7 cellular contexts compared by ENCODE assay signal in the genomic region with DNA sequence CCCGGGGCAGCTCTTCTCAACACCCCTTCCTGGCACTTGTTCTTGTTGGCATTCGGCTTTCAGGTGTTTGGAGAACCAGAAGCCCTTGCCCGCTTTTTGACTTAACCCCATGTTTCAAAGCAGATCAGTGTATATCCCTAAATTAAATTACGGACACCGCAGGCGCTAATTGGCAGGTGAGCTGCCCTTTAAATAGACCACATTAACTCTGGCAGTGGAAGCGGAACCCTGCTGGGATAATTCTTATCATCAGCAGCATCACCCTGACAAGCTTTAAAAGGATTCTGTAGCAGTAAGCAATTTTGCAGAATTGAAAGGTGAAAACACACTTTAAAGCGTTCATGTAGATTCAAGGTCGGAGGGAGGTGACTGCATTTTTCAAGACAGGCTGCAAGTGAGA.
DNase-seq lines count a peak whose midpoint lies in the region; TF ChIP-seq lines count a peak whose summit lies in the region.
"Not testable (repeated sequence)": the region's sequence is repeated elsewhere in the genome, so short reads cannot be mapped to it uniquely, and the experiment has no call there.

No MANE protein-coding gene starts in this region.

- H3K9me3 ChIP-seq in WERI-Rb-1 (ENCODE audit: severe bottlenecking); parathyroid adenoma (ENCODE audit: control insufficient read depth, low read length): not testable (repeated sequence)

- not testable (repeated sequence) for H3K4me2 ChIP-seq in parathyroid adenoma (ENCODE audit: low read length)

- not testable (repeated sequence) for H3K27ac ChIP-seq in WERI-Rb-1
- peak overlapping the region; percentile 74 for H3K27ac ChIP-seq in parathyroid adenoma

- not testable (repeated sequence) for H3K79me2 ChIP-seq in parathyroid adenoma

- DNase-seq in DMS 273 (lab: John Stamatoyannopoulos, UW; ENCODE audit: unreplicated experiment) (peak; percentile 37), NCI-H1417 treated with DMSO at 0.1 percent for 48 hours (lab: John Stamatoyannopoulos, UW) (peak; percentile 62), NCI-H2081 treated with DMSO at 0.1 percent for 48 hours (lab: John Stamatoyannopoulos, UW) (peak; percentile 35), NCI-H345 treated with DMSO at 0.1 percent for 48 hours (lab: John Stamatoyannopoulos, UW; ENCODE audit: unreplicated experiment) (peak; percentile 2), NCI-H82 (lab: John Stamatoyannopoulos, UW) (peak; percentile 68), WERI-Rb-1 (peak; percentile 46)

- not testable (repeated sequence) for H3K9ac ChIP-seq in parathyroid adenoma

- H3K27me3 ChIP-seq in WERI-Rb-1 (ENCODE audit: insufficient read depth, low read depth, severe bottlenecking); parathyroid adenoma (ENCODE audit: control insufficient read depth, insufficient read depth, low read length): not testable (repeated sequence)

- not testable (repeated sequence) for TF ChIP-seq CTCF in WERI-Rb-1 (IDR thresholded peaks at IDR 0.05; ENCODE audit: low read depth, low read length); parathyroid adenoma (IDR thresholded peaks at IDR 0.05)

- not testable (repeated sequence) for H3K4me1 ChIP-seq in parathyroid adenoma

- H2AFZ ChIP-seq in parathyroid adenoma, result not testable (repeated sequence)

- not testable (repeated sequence) for H3K36me3 ChIP-seq in WERI-Rb-1; parathyroid adenoma (ENCODE audit: control insufficient read depth, insufficient read depth, low read length)

- H3K4me3 ChIP-seq in WERI-Rb-1 (ENCODE audit: low read depth, low read length); parathyroid adenoma (ENCODE audit: low read depth, low read length): not testable (repeated sequence)

Comparison
In these comparisons a context has a peak if more than half of its experiments do, and no peak if none do; other contexts are left out.
1. DNase-seq: peak in every context shown above with its lines; median percentile 68 in NCI-H82; 62 in NCI-H1417 treated with DMSO at 0.1 percent for 48 hours; 46 in WERI-Rb-1; 37 in DMS 273; 35 in NCI-H2081 treated with DMSO at 0.1 percent for 48 hours; 2 in NCI-H345 treated with DMSO at 0.1 percent for 48 hours.